ENCODE assay signal across 16 cellular contexts in the genomic region with DNA sequence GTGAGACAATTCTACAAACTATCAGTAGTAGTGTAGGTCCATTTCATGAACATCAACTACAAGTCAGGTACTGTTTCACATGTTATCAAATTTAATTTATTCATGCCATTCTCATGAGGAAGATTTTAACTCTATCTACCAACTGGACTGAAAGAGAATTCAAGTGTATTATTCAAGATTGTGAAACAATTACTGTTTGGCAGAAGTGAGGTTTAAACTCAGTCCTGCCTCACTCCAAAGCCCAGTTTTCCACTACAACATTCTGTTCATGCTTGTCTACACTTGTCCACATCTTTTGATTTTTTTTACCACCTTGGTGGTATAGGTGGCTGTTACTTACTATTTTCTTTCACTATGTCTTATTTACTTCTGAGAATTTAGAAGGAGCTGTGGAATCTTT.
"Had no signal": no experiment of that assay in that cellular context is flagged by ENCODE, and none has a peak within 500 bp of the region (broad histone marks: within the 10 kb centered on the region; RNA-seq: fewer than 3 reads in every experiment).

No MANE protein-coding gene starts in this region.

- H3K27me3 ChIP-seq: heart right ventricle, right atrium auricular region, thyroid gland had no signal

- H3K27ac ChIP-seq: coronary artery, heart right ventricle, left ventricle myocardium inferior, prostate gland, right atrium auricular region, thyroid gland had no signal

- H3K4me1 ChIP-seq: heart right ventricle, left ventricle myocardium inferior, prostate gland, right atrium auricular region, thyroid gland had no signal

- DNase-seq: activated naive CD4-positive, alpha-beta T cell; activated T-cell treated with anti-CD3 and anti-CD28 coated beads, Interleukin-2, amount 50 U/mL, for 1 hour; cerebellar nuclear complex; erythroblast; heart right ventricle; left ventricle myocardium inferior; natural killer cell; stimulated activated CD4-positive, alpha-beta T cell treated with anti-CD3 and anti-CD28 coated beads, Interleukin-4, amount 100 ng/mL, for 4 hours; stimulated activated naive CD8-positive, alpha-beta T cell treated with anti-CD3 and anti-CD28 coated beads, Interleukin-15, Interleukin-2, amounts not matched to agents 100 U/mL and 50 U/mL, for 24 hours; T-helper 1 cell; T-helper 9 cell; thyroid gland had no signal

- ATAC-seq: heart right ventricle; natural killer cell; stimulated activated naive CD8-positive, alpha-beta T cell treated with anti-CD3 and anti-CD28 coated beads, Interleukin-15, Interleukin-2, amounts not matched to agents 100 U/mL and 50 U/mL, for 24 hours; WTC11 had no signal

- H3K36me3 ChIP-seq: heart right ventricle, left ventricle myocardium inferior, prostate gland, right atrium auricular region, thyroid gland had no signal

- H3K4me3 ChIP-seq: coronary artery, heart right ventricle, left ventricle myocardium inferior, prostate gland, right atrium auricular region, thyroid gland had no signal

- H3K9me3 ChIP-seq: prostate gland, thyroid gland had no signal
